In genomic region chr11:1570896-1571759, GRCh38 we compare ENCODE assay signal across 9 cellular contexts. TPM values are rescaled to one million over a fixed set of nuclear protein-coding genes. Genes with fewer than 3 reads are reported as not detected.
DNase-seq lines count a peak whose midpoint lies in the region; ATAC-seq and TF ChIP-seq lines count a peak whose summit lies in the region.
"Had no signal": no experiment of that assay in that cellular context is flagged by ENCODE, and none has a peak within 500 bp of the region (broad histone marks: within the 10 kb centered on the region; RNA-seq: fewer than 3 reads in every experiment).

No MANE protein-coding gene starts in this region.

- H3K9me3 Mint-ChIP-seq in CD8-positive, alpha-beta memory T cell = no peaks in the 10 kb centered on the region
- no peaks in the 10 kb centered on the region for H3K9me3 Mint-ChIP-seq in HFFc6

- ATAC-seq in Panc1 (no peak), GM19023 (IDR thresholded peaks at IDR 0.05; ENCODE audit: unreplicated experiment) (no peak)

- H3K4me1 ChIP-seq in CD8-positive, alpha-beta memory T cell (ENCODE audit: insufficient read depth, low read length) = peaks cover 35% of the 10 kb centered on the region
- H3K4me1 ChIP-seq in Panc1 (ENCODE audit: control insufficient read depth, insufficient read depth, low read length) (peaks cover 21% of the 10 kb centered on the region), esophagus (ENCODE audit: control insufficient read depth in 2 of 2, insufficient read depth in 2 of 2, low read length in 1 of 2) (peaks cover 7 to 9% of the 10 kb centered on the region in 2 donors), ovary (ENCODE audit: insufficient read depth) (no peaks in the 10 kb centered on the region)

- BruUV-seq in Panc1 (replicated peaks; lab: Mats Ljungman, UMichigan) = no TSS peak

- H3K27ac Mint-ChIP-seq in CD8-positive, alpha-beta memory T cell = peak overlapping the region; percentile 60 to 91 (median 80)
- H3K27ac Mint-ChIP-seq in HFFc6 = no peak overlapping the region

- DNase-seq in CD8-positive, alpha-beta memory T cell = peak in 2 of 5 donors; percentile 52 to 71
- DNase-seq in Panc1 (ENCODE audit: low read depth, low spot score) = no peak
- peak in 1 of 5 donors; percentile 30 for DNase-seq in ovary
- no peak for DNase-seq in NCI-H1694 treated with DMSO at 0.1 percent for 48 hours (lab: John Stamatoyannopoulos, UW)
- no peak for DNase-seq in KBM-7
- no peak for DNase-seq in HFFc6

- H3K4me1 Mint-ChIP-seq in CD8-positive, alpha-beta memory T cell = peaks cover 19 to 45% (median 24%) of the 10 kb centered on the region in 3 donors
- no peaks in the 10 kb centered on the region for H3K4me1 Mint-ChIP-seq in HFFc6 (ENCODE audit: low read depth)

- 12 to 14% methylated on average over 32 to 58 of the region's 58 CpGs for WGBS in esophagus, 2 donors
- WGBS in ovary, 3 donors = 5 to 12% (median 6%) methylated on average over 21 to 58 of the region's 58 CpGs

- H3K27me3 ChIP-seq in CD8-positive, alpha-beta memory T cell (ENCODE audit: insufficient read depth, low read length, poor library complexity, severe bottlenecking) = peaks cover 4% of the 10 kb centered on the region
- H3K27me3 ChIP-seq in Panc1 (ENCODE audit: control insufficient read depth, insufficient read depth, low read length) (no peaks in the 10 kb centered on the region; the same call in 1 of the 2 replicates), esophagus (ENCODE audit: control insufficient read depth in 1 of 2, insufficient read depth in 2 of 2, low read length in 2 of 2) (peaks cover 0 to 2% of the 10 kb centered on the region in 2 donors), ovary (no peaks in the 10 kb centered on the region)

- no peaks in the 10 kb centered on the region for H3K36me3 ChIP-seq in CD8-positive, alpha-beta memory T cell (ENCODE audit: insufficient read depth, low read length)
- H3K36me3 ChIP-seq in Panc1 (ENCODE audit: control insufficient read depth, insufficient read depth, low read length) (no peaks in the 10 kb centered on the region), esophagus (ENCODE audit: control insufficient read depth in 2 of 2, insufficient read depth in 2 of 2, low read length in 1 of 2) (no peaks in the 10 kb centered on the region), ovary (no peaks in the 10 kb centered on the region)

- peak overlapping the region; percentile 64 to 93 (median 73) for H3K4me3 Mint-ChIP-seq in CD8-positive, alpha-beta memory T cell
- no peak overlapping the region for H3K4me3 Mint-ChIP-seq in HFFc6

- H3K27ac ChIP-seq in CD8-positive, alpha-beta memory T cell (ENCODE audit: low read depth, low read length) = peak overlapping the region; percentile 16
- H3K27ac ChIP-seq in Panc1 (ENCODE audit: low read length) (no peak overlapping the region), esophagus (ENCODE audit: low read depth in 2 of 2, low read length in 1 of 2) (peak overlapping the region; percentile 9 to 18), ovary (peak overlapping the region in 1 of 2 donors; percentile 52)

- peak overlapping the region; percentile 64 for H3K4me3 ChIP-seq in CD8-positive, alpha-beta memory T cell (ENCODE audit: low read length)
- H3K4me3 ChIP-seq in Panc1 (ENCODE audit: low read depth in 2 of 2, low read length in 2 of 2) = peak overlapping the region; percentile 40 to 56
- H3K4me3 ChIP-seq in esophagus (ENCODE audit: low read depth in 1 of 2, low read length in 2 of 2) = peak overlapping the region; percentile 41 to 51
- peak overlapping the region; percentile 41 for H3K4me3 ChIP-seq in ovary

- intact Hi-C loops in Panc1 (cut with micrococcal nuclease; ENCODE audit: unreplicated experiment) = no loop called here
- intact Hi-C loops in ovary (cut with DNase I) = loop anchor here in 2 of 4 donors (5.0 to 10.0 kb wide), 2 partner anchors 366 to 369 kb away; no protein-coding TSS in a partner anchor

- POLR2A ChIA-PET in CD8-positive, alpha-beta memory T cell (lab: Charles Lee) = no interaction called here
- POLR2A ChIA-PET in Panc1 (lab: Charles Lee) = no interaction called here

- TF ChIP-seq EP300 in ovary (IDR thresholded peaks at IDR 0.05) = no peak

- no peaks in the 10 kb centered on the region for H3K27me3 Mint-ChIP-seq in CD8-positive, alpha-beta memory T cell
- H3K27me3 Mint-ChIP-seq in HFFc6 (ENCODE audit: insufficient read depth) = peaks cover 10% of the 10 kb centered on the region

- TF ChIP-seq CTCF in Panc1 (IDR thresholded peaks at IDR 0.05) (no peak), ovary (IDR thresholded peaks at IDR 0.05) (no peak), HFFc6 (IDR thresholded peaks at IDR 0.05) (no peak)

- in situ Hi-C loops in Panc1 (cut with HindIII; ENCODE audit: low pct_unique_long_range_greater_than_20kb, low sequenced_read_pairs) = no loop called here
- in situ Hi-C loops in KBM-7 (cut with MboI; ENCODE audit: low pct_unique_long_range_greater_than_20kb, low sequenced_read_pairs) = no loop called here

- peaks cover 0 to 4% (median 0%) of the 10 kb centered on the region in 3 donors for H3K36me3 Mint-ChIP-seq in CD8-positive, alpha-beta memory T cell
- H3K36me3 Mint-ChIP-seq in HFFc6 (ENCODE audit: low read depth) = no peaks in the 10 kb centered on the region

- CTCF ChIA-PET in CD8-positive, alpha-beta memory T cell (lab: Charles Lee) = interaction anchor here (1.3 to 13.9 kb wide), 2 partner anchors 24 to 123 kb away, joined by 5 to 152 read pairs; no protein-coding TSS in a partner anchor
- CTCF ChIA-PET in Panc1 (lab: Charles Lee) = no interaction called here

- no peak for TF ChIP-seq POLR2A in ovary (IDR thresholded peaks at IDR 0.05)

- no peaks in the 10 kb centered on the region for H3K9me3 ChIP-seq in CD8-positive, alpha-beta memory T cell (ENCODE audit: low read length)
- H3K9me3 ChIP-seq in Panc1 (ENCODE audit: control insufficient read depth, insufficient read depth, low read depth, low read length) (no peaks in the 10 kb centered on the region), esophagus (ENCODE audit: control insufficient read depth in 2 of 2, insufficient read depth in 1 of 2, low read depth in 1 of 2, low read length in 1 of 2) (no peaks in the 10 kb centered on the region), ovary (no peaks in the 10 kb centered on the region)

RNA-seq across cellular contexts. Expression of gene DUSP8, which starts 0.9 kb away (rescaled TPM):
- total RNA-seq in CD8-positive, alpha-beta memory T cell = 1 to 10 TPM; 2.3 to 4.0 TPM
- polyA plus RNA-seq in CD8-positive, alpha-beta memory T cell = 0.75 TPM
- total RNA-seq in Panc1 (2021; ENCODE audit: unreplicated experiment) (5.5 TPM), ovary (10 to 100 TPM in 2 of 7 donors, 1 to 10 TPM in 3, under 1 TPM in 2; 0.38 to 14.9 (median 1.3) TPM)
- 8.9 TPM for polyA plus RNA-seq in Panc1 (2012; ENCODE audit: insufficient read length)
- polyA plus RNA-seq in esophagus (under 1 TPM; 0.69 to 0.84 TPM), ovary (1 to 10 TPM in 1 of 2 donors, under 1 TPM in 1; 0.59 to 1.6 TPM)
- total RNA-seq in HFFc6 (2021; fragmentation: NEBNext Ultra II Directional; extraction: Animal tissue kit (Norgen Biotek cat#: 25700)) = 1 to 10 TPM in 3 of 6 experiments, under 1 TPM in 3; 0.38 to 1.6 (median 0.81) TPM

RNA-seq across cellular contexts. Expression of gene KRTAP5-1, which starts 14.0 kb away (rescaled TPM):
- not detected for total RNA-seq in CD8-positive, alpha-beta memory T cell
- not detected for polyA plus RNA-seq in CD8-positive, alpha-beta memory T cell
- total RNA-seq in Panc1 (2021; ENCODE audit: unreplicated experiment) = not detected
- 1.0 TPM for polyA plus RNA-seq in Panc1 (2012; ENCODE audit: insufficient read length)
- not detected for polyA plus RNA-seq in esophagus
- total RNA-seq in ovary = not detected
- polyA plus RNA-seq in ovary = not detected
- total RNA-seq in HFFc6 (2021; fragmentation: NEBNext Ultra II Directional; extraction: Animal tissue kit (Norgen Biotek cat#: 25700)) = not detected
- total RNA-seq: glomerular endothelial cell had no signal

RNA-seq across cellular contexts. Expression of gene KRTAP5-2, which starts 27.0 kb away (rescaled TPM):
- not detected for total RNA-seq in CD8-positive, alpha-beta memory T cell
- polyA plus RNA-seq in CD8-positive, alpha-beta memory T cell = 0.46 TPM
- total RNA-seq in Panc1 (2021; ENCODE audit: unreplicated experiment) (not detected), ovary (not detected)
- not detected for polyA plus RNA-seq in Panc1 (2012; ENCODE audit: insufficient read length)
- polyA plus RNA-seq in esophagus (not detected), ovary (not detected)
- total RNA-seq in HFFc6 (2021; fragmentation: NEBNext Ultra II Directional; extraction: Animal tissue kit (Norgen Biotek cat#: 25700)) = not detected
- total RNA-seq: glomerular endothelial cell had no signal

RNA-seq across cellular contexts. Expression of gene KRTAP5-3, which starts 37.1 kb away (rescaled TPM):
- not detected for total RNA-seq in CD8-positive, alpha-beta memory T cell
- polyA plus RNA-seq in CD8-positive, alpha-beta memory T cell = not detected
- total RNA-seq in Panc1 (2021; ENCODE audit: unreplicated experiment) = not detected
- not detected for polyA plus RNA-seq in Panc1 (2012; ENCODE audit: insufficient read length)
- polyA plus RNA-seq in esophagus = not detected
- total RNA-seq in ovary = not detected
- polyA plus RNA-seq in ovary = not detected
- total RNA-seq in HFFc6 (2021; fragmentation: NEBNext Ultra II Directional; extraction: Animal tissue kit (Norgen Biotek cat#: 25700)) = not detected
- total RNA-seq: glomerular endothelial cell had no signal

RNA-seq across cellular contexts. Expression of gene KRTAP5-4, which starts 50.8 kb away (rescaled TPM):
- total RNA-seq in CD8-positive, alpha-beta memory T cell = not detected
- not detected for polyA plus RNA-seq in CD8-positive, alpha-beta memory T cell
- total RNA-seq in Panc1 (2021; ENCODE audit: unreplicated experiment) = not detected
- not detected for polyA plus RNA-seq in Panc1 (2012; ENCODE audit: insufficient read length)
- not detected for polyA plus RNA-seq in esophagus
- total RNA-seq in ovary = not detected
- not detected for polyA plus RNA-seq in ovary
- total RNA-seq in HFFc6 (2021; fragmentation: NEBNext Ultra II Directional; extraction: Animal tissue kit (Norgen Biotek cat#: 25700)) = not detected
- total RNA-seq: glomerular endothelial cell had no signal
